In genomic region chr10:60643874-60644273, GRCh38 we compare ENCODE assay signal across 2 cellular contexts.
TF ChIP-seq lines count a peak whose summit lies in the region.

No MANE protein-coding gene starts in this region.

TF ChIP-seq in GM23338, 12 proteins besides CTCF, POLR2A, EP300 and RAD21 (continued from another document):
- TF ChIP-seq REST (IDR thresholded peaks at IDR 0.05; ENCODE audit: unreplicated experiment) (no peak), NANOG (IDR thresholded peaks at IDR 0.05; ENCODE audit: borderline replicate concordance) (no peak), JUNB (IDR thresholded peaks at IDR 0.05; ENCODE audit: unreplicated experiment) (no peak), EZH2phosphoT487 (IDR thresholded peaks at IDR 0.05; ENCODE audit: unreplicated experiment) (no peak), ETS1 (IDR thresholded peaks at IDR 0.05) (no peak), STAT1 (IDR thresholded peaks at IDR 0.05; ENCODE audit: unreplicated experiment) (no peak)
- TF ChIP-seq, protein P1, sequence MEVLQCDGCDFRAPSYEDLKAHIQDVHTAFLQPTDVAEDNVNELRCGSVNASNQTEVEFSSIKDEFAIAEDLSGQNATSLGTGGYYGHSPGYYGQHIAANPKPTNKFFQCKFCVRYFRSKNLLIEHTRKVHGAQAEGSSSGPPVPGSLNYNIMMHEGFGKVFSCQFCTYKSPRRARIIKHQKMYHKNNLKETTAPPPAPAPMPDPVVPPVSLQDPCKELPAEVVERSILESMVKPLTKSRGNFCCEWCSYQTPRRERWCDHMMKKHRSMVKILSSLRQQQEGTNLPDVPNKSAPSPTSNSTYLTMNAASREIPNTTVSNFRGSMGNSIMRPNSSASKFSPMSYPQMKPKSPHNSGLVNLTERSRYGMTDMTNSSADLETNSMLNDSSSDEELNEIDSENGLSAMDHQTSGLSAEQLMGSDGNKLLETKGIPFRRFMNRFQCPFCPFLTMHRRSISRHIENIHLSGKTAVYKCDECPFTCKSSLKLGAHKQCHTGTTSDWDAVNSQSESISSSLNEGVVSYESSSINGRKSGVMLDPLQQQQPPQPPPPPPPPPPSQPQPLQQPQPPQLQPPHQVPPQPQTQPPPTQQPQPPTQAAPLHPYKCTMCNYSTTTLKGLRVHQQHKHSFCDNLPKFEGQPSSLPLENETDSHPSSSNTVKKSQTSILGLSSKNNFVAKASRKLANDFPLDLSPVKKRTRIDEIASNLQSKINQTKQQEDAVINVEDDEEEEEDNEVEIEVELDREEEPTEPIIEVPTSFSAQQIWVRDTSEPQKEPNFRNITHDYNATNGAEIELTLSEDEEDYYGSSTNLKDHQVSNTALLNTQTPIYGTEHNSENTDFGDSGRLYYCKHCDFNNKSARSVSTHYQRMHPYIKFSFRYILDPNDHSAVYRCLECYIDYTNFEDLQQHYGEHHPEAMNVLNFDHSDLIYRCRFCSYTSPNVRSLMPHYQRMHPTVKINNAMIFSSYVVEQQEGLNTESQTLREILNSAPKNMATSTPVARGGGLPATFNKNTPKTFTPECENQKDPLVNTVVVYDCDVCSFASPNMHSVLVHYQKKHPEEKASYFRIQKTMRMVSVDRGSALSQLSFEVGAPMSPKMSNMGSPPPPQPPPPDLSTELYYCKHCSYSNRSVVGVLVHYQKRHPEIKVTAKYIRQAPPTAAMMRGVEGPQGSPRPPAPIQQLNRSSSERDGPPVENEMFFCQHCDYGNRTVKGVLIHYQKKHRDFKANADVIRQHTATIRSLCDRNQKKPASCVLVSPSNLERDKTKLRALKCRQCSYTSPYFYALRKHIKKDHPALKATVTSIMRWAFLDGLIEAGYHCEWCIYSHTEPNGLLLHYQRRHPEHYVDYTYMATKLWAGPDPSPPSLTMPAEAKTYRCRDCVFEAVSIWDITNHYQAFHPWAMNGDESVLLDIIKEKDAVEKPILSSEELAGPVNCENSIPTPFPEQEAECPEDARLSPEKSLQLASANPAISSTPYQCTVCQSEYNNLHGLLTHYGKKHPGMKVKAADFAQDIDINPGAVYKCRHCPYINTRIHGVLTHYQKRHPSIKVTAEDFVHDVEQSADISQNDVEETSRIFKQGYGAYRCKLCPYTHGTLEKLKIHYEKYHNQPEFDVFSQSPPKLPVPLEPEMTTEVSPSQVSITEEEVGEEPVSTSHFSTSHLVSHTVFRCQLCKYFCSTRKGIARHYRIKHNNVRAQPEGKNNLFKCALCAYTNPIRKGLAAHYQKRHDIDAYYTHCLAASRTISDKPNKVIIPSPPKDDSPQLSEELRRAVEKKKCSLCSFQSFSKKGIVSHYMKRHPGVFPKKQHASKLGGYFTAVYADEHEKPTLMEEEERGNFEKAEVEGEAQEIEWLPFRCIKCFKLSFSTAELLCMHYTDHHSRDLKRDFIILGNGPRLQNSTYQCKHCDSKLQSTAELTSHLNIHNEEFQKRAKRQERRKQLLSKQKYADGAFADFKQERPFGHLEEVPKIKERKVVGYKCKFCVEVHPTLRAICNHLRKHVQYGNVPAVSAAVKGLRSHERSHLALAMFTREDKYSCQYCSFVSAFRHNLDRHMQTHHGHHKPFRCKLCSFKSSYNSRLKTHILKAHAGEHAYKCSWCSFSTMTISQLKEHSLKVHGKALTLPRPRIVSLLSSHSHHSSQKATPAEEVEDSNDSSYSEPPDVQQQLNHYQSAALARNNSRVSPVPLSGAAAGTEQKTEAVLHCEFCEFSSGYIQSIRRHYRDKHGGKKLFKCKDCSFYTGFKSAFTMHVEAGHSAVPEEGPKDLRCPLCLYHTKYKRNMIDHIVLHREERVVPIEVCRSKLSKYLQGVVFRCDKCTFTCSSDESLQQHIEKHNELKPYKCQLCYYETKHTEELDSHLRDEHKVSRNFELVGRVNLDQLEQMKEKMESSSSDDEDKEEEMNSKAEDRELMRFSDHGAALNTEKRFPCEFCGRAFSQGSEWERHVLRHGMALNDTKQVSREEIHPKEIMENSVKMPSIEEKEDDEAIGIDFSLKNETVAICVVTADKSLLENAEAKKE (CRISPR knock-in tag; IDR thresholded peaks at IDR 0.05) = no peak
TF ChIP-seq in GM23338: peak in this region for 0.

TF ChIP-seq in K562, 482 proteins besides CTCF, POLR2A, EP300 and RAD21 (continued from another document):
- TF ChIP-seq, protein P2, sequence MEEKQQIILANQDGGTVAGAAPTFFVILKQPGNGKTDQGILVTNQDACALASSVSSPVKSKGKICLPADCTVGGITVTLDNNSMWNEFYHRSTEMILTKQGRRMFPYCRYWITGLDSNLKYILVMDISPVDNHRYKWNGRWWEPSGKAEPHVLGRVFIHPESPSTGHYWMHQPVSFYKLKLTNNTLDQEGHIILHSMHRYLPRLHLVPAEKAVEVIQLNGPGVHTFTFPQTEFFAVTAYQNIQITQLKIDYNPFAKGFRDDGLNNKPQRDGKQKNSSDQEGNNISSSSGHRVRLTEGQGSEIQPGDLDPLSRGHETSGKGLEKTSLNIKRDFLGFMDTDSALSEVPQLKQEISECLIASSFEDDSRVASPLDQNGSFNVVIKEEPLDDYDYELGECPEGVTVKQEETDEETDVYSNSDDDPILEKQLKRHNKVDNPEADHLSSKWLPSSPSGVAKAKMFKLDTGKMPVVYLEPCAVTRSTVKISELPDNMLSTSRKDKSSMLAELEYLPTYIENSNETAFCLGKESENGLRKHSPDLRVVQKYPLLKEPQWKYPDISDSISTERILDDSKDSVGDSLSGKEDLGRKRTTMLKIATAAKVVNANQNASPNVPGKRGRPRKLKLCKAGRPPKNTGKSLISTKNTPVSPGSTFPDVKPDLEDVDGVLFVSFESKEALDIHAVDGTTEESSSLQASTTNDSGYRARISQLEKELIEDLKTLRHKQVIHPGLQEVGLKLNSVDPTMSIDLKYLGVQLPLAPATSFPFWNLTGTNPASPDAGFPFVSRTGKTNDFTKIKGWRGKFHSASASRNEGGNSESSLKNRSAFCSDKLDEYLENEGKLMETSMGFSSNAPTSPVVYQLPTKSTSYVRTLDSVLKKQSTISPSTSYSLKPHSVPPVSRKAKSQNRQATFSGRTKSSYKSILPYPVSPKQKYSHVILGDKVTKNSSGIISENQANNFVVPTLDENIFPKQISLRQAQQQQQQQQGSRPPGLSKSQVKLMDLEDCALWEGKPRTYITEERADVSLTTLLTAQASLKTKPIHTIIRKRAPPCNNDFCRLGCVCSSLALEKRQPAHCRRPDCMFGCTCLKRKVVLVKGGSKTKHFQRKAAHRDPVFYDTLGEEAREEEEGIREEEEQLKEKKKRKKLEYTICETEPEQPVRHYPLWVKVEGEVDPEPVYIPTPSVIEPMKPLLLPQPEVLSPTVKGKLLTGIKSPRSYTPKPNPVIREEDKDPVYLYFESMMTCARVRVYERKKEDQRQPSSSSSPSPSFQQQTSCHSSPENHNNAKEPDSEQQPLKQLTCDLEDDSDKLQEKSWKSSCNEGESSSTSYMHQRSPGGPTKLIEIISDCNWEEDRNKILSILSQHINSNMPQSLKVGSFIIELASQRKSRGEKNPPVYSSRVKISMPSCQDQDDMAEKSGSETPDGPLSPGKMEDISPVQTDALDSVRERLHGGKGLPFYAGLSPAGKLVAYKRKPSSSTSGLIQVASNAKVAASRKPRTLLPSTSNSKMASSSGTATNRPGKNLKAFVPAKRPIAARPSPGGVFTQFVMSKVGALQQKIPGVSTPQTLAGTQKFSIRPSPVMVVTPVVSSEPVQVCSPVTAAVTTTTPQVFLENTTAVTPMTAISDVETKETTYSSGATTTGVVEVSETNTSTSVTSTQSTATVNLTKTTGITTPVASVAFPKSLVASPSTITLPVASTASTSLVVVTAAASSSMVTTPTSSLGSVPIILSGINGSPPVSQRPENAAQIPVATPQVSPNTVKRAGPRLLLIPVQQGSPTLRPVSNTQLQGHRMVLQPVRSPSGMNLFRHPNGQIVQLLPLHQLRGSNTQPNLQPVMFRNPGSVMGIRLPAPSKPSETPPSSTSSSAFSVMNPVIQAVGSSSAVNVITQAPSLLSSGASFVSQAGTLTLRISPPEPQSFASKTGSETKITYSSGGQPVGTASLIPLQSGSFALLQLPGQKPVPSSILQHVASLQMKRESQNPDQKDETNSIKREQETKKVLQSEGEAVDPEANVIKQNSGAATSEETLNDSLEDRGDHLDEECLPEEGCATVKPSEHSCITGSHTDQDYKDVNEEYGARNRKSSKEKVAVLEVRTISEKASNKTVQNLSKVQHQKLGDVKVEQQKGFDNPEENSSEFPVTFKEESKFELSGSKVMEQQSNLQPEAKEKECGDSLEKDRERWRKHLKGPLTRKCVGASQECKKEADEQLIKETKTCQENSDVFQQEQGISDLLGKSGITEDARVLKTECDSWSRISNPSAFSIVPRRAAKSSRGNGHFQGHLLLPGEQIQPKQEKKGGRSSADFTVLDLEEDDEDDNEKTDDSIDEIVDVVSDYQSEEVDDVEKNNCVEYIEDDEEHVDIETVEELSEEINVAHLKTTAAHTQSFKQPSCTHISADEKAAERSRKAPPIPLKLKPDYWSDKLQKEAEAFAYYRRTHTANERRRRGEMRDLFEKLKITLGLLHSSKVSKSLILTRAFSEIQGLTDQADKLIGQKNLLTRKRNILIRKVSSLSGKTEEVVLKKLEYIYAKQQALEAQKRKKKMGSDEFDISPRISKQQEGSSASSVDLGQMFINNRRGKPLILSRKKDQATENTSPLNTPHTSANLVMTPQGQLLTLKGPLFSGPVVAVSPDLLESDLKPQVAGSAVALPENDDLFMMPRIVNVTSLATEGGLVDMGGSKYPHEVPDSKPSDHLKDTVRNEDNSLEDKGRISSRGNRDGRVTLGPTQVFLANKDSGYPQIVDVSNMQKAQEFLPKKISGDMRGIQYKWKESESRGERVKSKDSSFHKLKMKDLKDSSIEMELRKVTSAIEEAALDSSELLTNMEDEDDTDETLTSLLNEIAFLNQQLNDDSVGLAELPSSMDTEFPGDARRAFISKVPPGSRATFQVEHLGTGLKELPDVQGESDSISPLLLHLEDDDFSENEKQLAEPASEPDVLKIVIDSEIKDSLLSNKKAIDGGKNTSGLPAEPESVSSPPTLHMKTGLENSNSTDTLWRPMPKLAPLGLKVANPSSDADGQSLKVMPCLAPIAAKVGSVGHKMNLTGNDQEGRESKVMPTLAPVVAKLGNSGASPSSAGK (IDR thresholded peaks at IDR 0.05) = no peak
- TF ChIP-seq ARID1B (IDR thresholded peaks at IDR 0.05) = 0 out of 2 replicates have a peak, but pooled peaks have one; percentile 7
- TF ChIP-seq TEAD4 (IDR thresholded peaks at IDR 0.05; ENCODE audit: low read length) = peak; percentile 38; the same call in 1 of the 2 replicates
- no peak for TF ChIP-seq TEAD4 (CRISPR knock-in tag; IDR thresholded peaks at IDR 0.05; ENCODE audit: borderline replicate concordance)
- TF ChIP-seq ZSCAN29 (IDR thresholded peaks at IDR 0.05) = no peak
- no peak for TF ChIP-seq CXXC5 (CRISPR knock-in tag; IDR thresholded peaks at IDR 0.05)
- TF ChIP-seq SMAD4 (CRISPR knock-in tag; conservative IDR thresholded peaks at IDR 0.05) = no peak
TF ChIP-seq in K562: peak in this region for 4.
